In genomic region chr2:117065912-117066311, GRCh38 we compare ENCODE assay signal across 22 cellular contexts.
"Had no signal": no experiment of that assay in that cellular context is flagged by ENCODE, and none has a peak within 500 bp of the region (broad histone marks: within the 10 kb centered on the region; RNA-seq: fewer than 3 reads in every experiment).

No MANE protein-coding gene starts in this region.

- H3K4me3 ChIP-seq: gastrocnemius medialis, heart left ventricle, hepatocyte, lung, mucosa of descending colon, right atrium auricular region, stomach, thyroid gland had no signal

- H3K4me1 ChIP-seq: gastrocnemius medialis, heart left ventricle, parathyroid adenoma, right atrium auricular region, stomach, thyroid gland had no signal

- H2AFZ ChIP-seq: hepatocyte, parathyroid adenoma had no signal

- FAIRE-seq: kidney had no signal

- H3K9me3 ChIP-seq: gastrocnemius medialis, mucosa of descending colon, neutrophil, right atrium auricular region, thyroid gland had no signal

- H3K4me2 ChIP-seq: hepatocyte had no signal

- H3K36me3 ChIP-seq: gastrocnemius medialis, heart left ventricle, neutrophil, right atrium auricular region, stomach, thyroid gland had no signal

- H3K27ac ChIP-seq: gastrocnemius medialis, heart left ventricle, hepatocyte, neutrophil, parathyroid adenoma, right atrium auricular region, stomach, thyroid gland had no signal

- ATAC-seq: gastrocnemius medialis; heart left ventricle; left lobe of liver; mucosa of descending colon; natural killer cell treated with Interleukin-12 subunit alpha and Interleukin-12 subunit beta and Interleukin-15 and Interleukin-18, amount 100 ng/mL, for 72 hours; sciatic nerve; stimulated activated effector memory CD8-positive, alpha-beta T cell treated with anti-CD3 and anti-CD28 coated beads, Interleukin-12 subunit alpha, Interleukin-12 subunit beta, amount 100 ng/mL, for 72 hours had no signal

- DNase-seq: cortex of kidney; effector CD4-positive, alpha-beta T cell; gastrocnemius medialis; heart left ventricle; kidney; mucosa of descending colon; naive B cell; stimulated activated CD4-positive, alpha-beta T cell treated with anti-CD3 and anti-CD28 coated beads, Interleukin-2, amount 100 ng/mL, for 24 hours; stimulated activated CD4-positive, alpha-beta T cell treated with anti-CD3 and anti-CD28 coated beads, Interleukin-4, amount 100 ng/mL, for 24 hours; stimulated activated naive CD4-positive, alpha-beta T cell treated with Interleukin-2 at 50 U/mL for 16 hours; stomach; thyroid gland; trophoblast cell had no signal

- H3K27me3 ChIP-seq: gastrocnemius medialis, heart left ventricle, hepatocyte, neutrophil, right atrium auricular region, stomach, thyroid gland had no signal

- H3K9ac ChIP-seq: parathyroid adenoma had no signal
